In genomic region chr9:87497080-87497603, GRCh38 we compare ENCODE assay signal across 8 cellular contexts. TPM values are rescaled to one million over a fixed set of nuclear protein-coding genes. Genes with fewer than 3 reads are reported as not detected.
DNase-seq lines count a peak whose midpoint lies in the region; ATAC-seq and TF ChIP-seq lines count a peak whose summit lies in the region.

No MANE protein-coding gene starts in this region.

- no peak for TF ChIP-seq POLR2A in vagina (IDR thresholded peaks at IDR 0.05)

- H3K36me3 ChIP-seq in mucosa of rectum (ENCODE audit: control insufficient read depth in 2 of 2, insufficient read depth in 2 of 2, low read length in 2 of 2) = no peaks in the 10 kb centered on the region
- H3K36me3 ChIP-seq in vagina = no peaks in the 10 kb centered on the region
- H3K36me3 ChIP-seq in CD4-positive, alpha-beta memory T cell (ENCODE audit: insufficient read depth, low read length) = no peaks in the 10 kb centered on the region

- no peak for ATAC-seq in stimulated activated naive CD8-positive, alpha-beta T cell treated with anti-CD3 and anti-CD28 coated beads, Interleukin-15, Interleukin-2, amounts not matched to agents 100 U/mL and 50 U/mL, for 24 hours
- ATAC-seq in central memory CD8-positive, alpha-beta T cell (replicated peaks; ENCODE audit: extremely low read depth, poor library complexity, severe bottlenecking) = no peak
- no peak for ATAC-seq in GM18909 (IDR thresholded peaks at IDR 0.05; ENCODE audit: poor library complexity, unreplicated experiment)

- no peaks in the 10 kb centered on the region for H3K36me3 Mint-ChIP-seq in stimulated activated naive CD8-positive, alpha-beta T cell treated with anti-CD3 and anti-CD28 coated beads, Interleukin-15, Interleukin-2, amounts not matched to agents 100 ng/mL and 50 ng/mL, for 24 hours (ENCODE audit: low read depth)
- no peaks in the 10 kb centered on the region for H3K36me3 Mint-ChIP-seq in central memory CD8-positive, alpha-beta T cell (ENCODE audit: insufficient read depth)
- no peaks in the 10 kb centered on the region for H3K36me3 Mint-ChIP-seq in CD4-positive, alpha-beta memory T cell

- no peaks in the 10 kb centered on the region for H3K9me3 Mint-ChIP-seq in stimulated activated naive CD8-positive, alpha-beta T cell treated with anti-CD3 and anti-CD28 coated beads, Interleukin-15, Interleukin-2, amounts not matched to agents 100 ng/mL and 50 ng/mL, for 24 hours
- no peaks in the 10 kb centered on the region for H3K9me3 Mint-ChIP-seq in central memory CD8-positive, alpha-beta T cell
- peaks cover 0 to 3% (median 0%) of the 10 kb centered on the region in 8 donors for H3K9me3 Mint-ChIP-seq in CD4-positive, alpha-beta memory T cell

- H3K4me1 ChIP-seq in mucosa of rectum (ENCODE audit: control insufficient read depth in 2 of 2, insufficient read depth in 2 of 2, low read length in 2 of 2) = peaks cover 6 to 12% of the 10 kb centered on the region in 2 donors
- peaks cover 26% of the 10 kb centered on the region for H3K4me1 ChIP-seq in vagina
- no peaks in the 10 kb centered on the region for H3K4me1 ChIP-seq in CD4-positive, alpha-beta memory T cell (ENCODE audit: insufficient read depth, low read length)

- no peak for TF ChIP-seq CTCF in vagina (IDR thresholded peaks at IDR 0.05)

- peaks cover 0 to 8% of the 10 kb centered on the region in 2 donors for H3K27me3 ChIP-seq in mucosa of rectum (ENCODE audit: control insufficient read depth in 2 of 2, insufficient read depth in 2 of 2, low read length in 2 of 2)
- peaks cover 6% of the 10 kb centered on the region for H3K27me3 ChIP-seq in vagina
- peaks cover 4% of the 10 kb centered on the region for H3K27me3 ChIP-seq in CD4-positive, alpha-beta memory T cell (ENCODE audit: insufficient read depth, low read length)

- H3K27ac ChIP-seq in mucosa of rectum (ENCODE audit: low read depth in 2 of 2, low read length in 2 of 2) = peak overlapping the region in 1 of 2 donors; percentile 73
- no peak overlapping the region for H3K27ac ChIP-seq in vagina
- H3K27ac ChIP-seq in CD4-positive, alpha-beta memory T cell (ENCODE audit: low read depth, low read length) = no peak overlapping the region

- DNase-seq in stimulated activated naive CD8-positive, alpha-beta T cell treated with anti-CD3 and anti-CD28 coated beads, Interleukin-15, Interleukin-2, amounts not matched to agents 100 U/mL and 50 U/mL, for 24 hours = no peak
- no peak for DNase-seq in central memory CD8-positive, alpha-beta T cell (ENCODE audit: low spot score in 2 of 2)
- DNase-seq in vagina (ENCODE audit: extremely low spot score in 2 of 2) (no peak), NCI-H2081 treated with DMSO at 0.1 percent for 48 hours (lab: John Stamatoyannopoulos, UW) (no peak)
- DNase-seq in CD4-positive, alpha-beta memory T cell = no peak

- H3K27ac Mint-ChIP-seq in stimulated activated naive CD8-positive, alpha-beta T cell treated with anti-CD3 and anti-CD28 coated beads, Interleukin-15, Interleukin-2, amounts not matched to agents 100 ng/mL and 50 ng/mL, for 24 hours = no peak overlapping the region
- no peak overlapping the region for H3K27ac Mint-ChIP-seq in central memory CD8-positive, alpha-beta T cell (ENCODE audit: low read depth)
- H3K27ac Mint-ChIP-seq in CD4-positive, alpha-beta memory T cell = no peak overlapping the region

- peaks cover 29% of the 10 kb centered on the region for H3K4me1 Mint-ChIP-seq in stimulated activated naive CD8-positive, alpha-beta T cell treated with anti-CD3 and anti-CD28 coated beads, Interleukin-15, Interleukin-2, amounts not matched to agents 100 ng/mL and 50 ng/mL, for 24 hours (ENCODE audit: low read depth)
- H3K4me1 Mint-ChIP-seq in central memory CD8-positive, alpha-beta T cell = no peaks in the 10 kb centered on the region
- H3K4me1 Mint-ChIP-seq in CD4-positive, alpha-beta memory T cell = peaks cover 0 to 5% (median 3%) of the 10 kb centered on the region in 4 donors

- POLR2A ChIA-PET in CD4-positive, alpha-beta memory T cell (lab: Charles Lee; ENCODE audit: partially characterized antibody) = no interaction called here

- peak overlapping the region; percentile 67 to 75 for H3K4me3 ChIP-seq in mucosa of rectum (ENCODE audit: low read length in 2 of 2)
- peak overlapping the region; percentile 57 to 68 for H3K4me3 ChIP-seq in vagina
- no peak overlapping the region for H3K4me3 ChIP-seq in CD4-positive, alpha-beta memory T cell (ENCODE audit: low read length in 2 of 2)

- H3K27me3 Mint-ChIP-seq in stimulated activated naive CD8-positive, alpha-beta T cell treated with anti-CD3 and anti-CD28 coated beads, Interleukin-15, Interleukin-2, amounts not matched to agents 100 ng/mL and 50 ng/mL, for 24 hours = peaks cover 56% of the 10 kb centered on the region
- peaks cover 74% of the 10 kb centered on the region for H3K27me3 Mint-ChIP-seq in central memory CD8-positive, alpha-beta T cell
- H3K27me3 Mint-ChIP-seq in CD4-positive, alpha-beta memory T cell = peaks cover 36 to 39% of the 10 kb centered on the region in 2 donors

- no peaks in the 10 kb centered on the region for H3K9me3 ChIP-seq in mucosa of rectum (ENCODE audit: control insufficient read depth in 2 of 2, low read length in 2 of 2)
- no peaks in the 10 kb centered on the region for H3K9me3 ChIP-seq in vagina
- H3K9me3 ChIP-seq in CD4-positive, alpha-beta memory T cell (ENCODE audit: control insufficient read depth in 1 of 2, low read length in 2 of 2) = no peaks in the 10 kb centered on the region

- peak overlapping the region; percentile 51 for H3K4me3 Mint-ChIP-seq in stimulated activated naive CD8-positive, alpha-beta T cell treated with anti-CD3 and anti-CD28 coated beads, Interleukin-15, Interleukin-2, amounts not matched to agents 100 ng/mL and 50 ng/mL, for 24 hours
- peak overlapping the region; percentile 17 for H3K4me3 Mint-ChIP-seq in central memory CD8-positive, alpha-beta T cell
- H3K4me3 Mint-ChIP-seq in CD4-positive, alpha-beta memory T cell = peak overlapping the region in 1 of 8 donors; percentile 50

- intact Hi-C loops in vagina (cut with DNase I) = no loop called here
- intact Hi-C loops in CD4-positive, alpha-beta memory T cell (cut with micrococcal nuclease) = no loop called here

- CTCF ChIA-PET in CD4-positive, alpha-beta memory T cell (lab: Charles Lee; ENCODE audit: partially characterized antibody) = no interaction called here

- H3K9ac ChIP-seq in mucosa of rectum (ENCODE audit: low read depth in 1 of 2, low read length in 2 of 2) = no peak overlapping the region

RNA-seq across cellular contexts. Expression of gene DAPK1, which starts 0.5 kb away (rescaled TPM):
- total RNA-seq in vagina = 24.6 TPM
- 1 to 10 TPM; 1.7 to 2.2 TPM for total RNA-seq in CD4-positive, alpha-beta memory T cell
- not detected for polyA plus RNA-seq in CD4-positive, alpha-beta memory T cell

Comparison
In these comparisons a context has a peak if more than half of its experiments do, and no peak if none do; other contexts are left out.
1. H3K4me3 ChIP-seq: peak in mucosa of rectum (2 of 2) and vagina (2 of 2); none in CD4-positive, alpha-beta memory T cell (0 of 2).